8 cellular contexts compared by ENCODE assay signal in the genomic region with DNA sequence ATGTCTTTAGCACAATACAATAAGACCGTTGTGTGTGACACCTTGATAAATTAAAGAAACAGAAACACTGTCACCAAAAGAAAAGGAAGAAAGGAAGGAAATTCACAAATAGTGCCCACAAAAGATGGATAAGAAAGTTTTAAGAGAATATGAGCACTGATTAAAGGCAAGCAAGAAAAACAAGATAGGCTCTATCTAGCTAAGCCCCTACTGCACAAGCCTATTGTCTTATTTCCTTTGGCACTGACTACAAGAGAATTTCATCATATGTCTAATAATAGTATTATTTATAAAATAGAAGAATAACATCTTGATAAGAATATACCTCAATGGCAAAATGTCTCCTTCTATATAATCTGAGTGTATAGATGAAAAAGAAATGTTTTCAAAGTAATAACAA.
"Had no signal": no experiment of that assay in that cellular context is flagged by ENCODE, and none has a peak within 500 bp of the region (broad histone marks: within the 10 kb centered on the region; RNA-seq: fewer than 3 reads in every experiment).

No MANE protein-coding gene starts in this region.

- H3K27ac Mint-ChIP-seq: HFFc6 had no signal

- ATAC-seq: HCT116 had no signal

- H3K9me3 Mint-ChIP-seq: HFFc6 had no signal

- FAIRE-seq: HTR-8/SVneo had no signal

- H3K27ac ChIP-seq: GM23248 had no signal

- H3K9ac ChIP-seq: GM23248 had no signal

- H3K9me3 ChIP-seq: HAP-1 had no signal

- H3K36me3 ChIP-seq: HAP-1 had no signal

- DNase-seq: GM23248, GOT3, H7, HFFc6, IMR-90 had no signal

- H2AFZ ChIP-seq: GM23248 had no signal

- H3K4me1 ChIP-seq: HAP-1 had no signal

- H3K4me3 ChIP-seq: GM23248, HAP-1 had no signal

- H3K4me3 Mint-ChIP-seq: HFFc6 had no signal
